Comparison of ENCODE assay signal across 15 cellular contexts in genomic region chr2:33213648-33214047, GRCh38.
DNase-seq lines count a peak whose midpoint lies in the region; TF ChIP-seq lines count a peak whose summit lies in the region.
"Had no signal": no experiment of that assay in that cellular context is flagged by ENCODE, and none has a peak within 500 bp of the region (broad histone marks: within the 10 kb centered on the region; RNA-seq: fewer than 3 reads in every experiment).

No MANE protein-coding gene starts in this region.

- H3K27ac ChIP-seq in AG04450 (ENCODE audit: low read depth, low read length) (peak overlapping the region; percentile 47), OCI-LY1 (ENCODE audit: low read depth, low read length, poor library complexity, severe bottlenecking) (peak overlapping the region; percentile 84), esophagus muscularis mucosa (replicated peaks in 1 of 4) (peak overlapping the region; percentile 25 to 64 (median 58)), sigmoid colon (peak overlapping the region in 3 of 4 donors; percentile 58 to 78 (median 78))

- no peaks in the 10 kb centered on the region for H3K9me2 ChIP-seq in OCI-LY1 (ENCODE audit: low read depth, low read length)

- intact Hi-C loops in esophagus muscularis mucosa (cut with DNase I) = no loop called here
- intact Hi-C loops in sigmoid colon (cut with DNase I) = loop anchor here (5.0 kb wide), 1 partner anchor 156 kb away; no protein-coding TSS in a partner anchor

- no peaks in the 10 kb centered on the region for H3F3A ChIP-seq in OCI-LY1 (ENCODE audit: insufficient read depth, low read length)

- 60% methylated on average over 2 of the region's 2 CpGs for WGBS in esophagus muscularis mucosa
- WGBS in sigmoid colon, 2 donors = 95 to 97% methylated on average over 2 of the region's 2 CpGs

- H3K9ac ChIP-seq in OCI-LY1 (ENCODE audit: low read length) = peak overlapping the region; percentile 0; the same call in 1 of the 2 replicates

- TF ChIP-seq CTCF in AG04450 (IDR thresholded peaks at IDR 0.05; ENCODE audit: low read depth, low read length) (no peak), OCI-LY1 (IDR thresholded peaks at IDR 0.05; ENCODE audit: low read length) (no peak), esophagus muscularis mucosa (IDR thresholded peaks at IDR 0.05) (no peak), sigmoid colon (IDR thresholded peaks at IDR 0.05) (no peak)

- H3K4me2 ChIP-seq in OCI-LY1 (ENCODE audit: low read length) = peak overlapping the region; percentile 51; the same call in 1 of the 2 replicates

- POLR2A ChIA-PET in AG04450 (lab: Yijun Ruan, JAX) = no interaction called here

- H3K4me3 ChIP-seq in AG04450 (ENCODE audit: low read depth, low read length) (no peak overlapping the region), OCI-LY1 (ENCODE audit: low read depth, low read length, poor library complexity, severe bottlenecking) (no peak overlapping the region), esophagus muscularis mucosa (no peak overlapping the region), sigmoid colon (no peak overlapping the region)

- TF ChIP-seq POLR2A in esophagus muscularis mucosa (IDR thresholded peaks at IDR 0.05; ENCODE audit: low read depth) (no peak), sigmoid colon (IDR thresholded peaks at IDR 0.05) (no peak)

- H4K20me1 ChIP-seq in OCI-LY1 (ENCODE audit: insufficient read depth, low read length) = no peaks in the 10 kb centered on the region

- H3K27me3 ChIP-seq in AG04450 (ENCODE audit: control insufficient read depth, insufficient read depth, low read length) (no peaks in the 10 kb centered on the region), OCI-LY1 (ENCODE audit: insufficient read depth, low read length) (no peaks in the 10 kb centered on the region), esophagus muscularis mucosa (no peaks in the 10 kb centered on the region), sigmoid colon (no peaks in the 10 kb centered on the region)

- TF ChIP-seq EP300 in esophagus muscularis mucosa (IDR thresholded peaks at IDR 0.05) = no peak
- no peak for TF ChIP-seq EP300 in sigmoid colon (IDR thresholded peaks at IDR 0.05)

- H2AFZ ChIP-seq in OCI-LY1 (ENCODE audit: low read length) = no peak overlapping the region

- DNase-seq in AG04450 (ENCODE audit: low read depth, low spot score) = no peak
- no peak for DNase-seq in esophagus muscularis mucosa (ENCODE audit: extremely low spot score)
- no peak for DNase-seq in sigmoid colon
- DNase-seq in activated CD4-positive, alpha-beta T cell treated with anti-CD3 and anti-CD28 coated beads for 4 hours = no peak
- no peak for DNase-seq in NOMO-1 (lab: John Stamatoyannopoulos, UW; ENCODE audit: unreplicated experiment in 2 of 2)
- DNase-seq in mesenteric fat pad (ENCODE audit: low spot score) = no peak
- no peak for DNase-seq in NCI-H524 (lab: John Stamatoyannopoulos, UW)
- DNase-seq: CD8-positive, alpha-beta T cell; DND-41; NCI-H1105 treated with DMSO at 0.1 percent for 48 hours; NCI-H187; NCI-H2171; NCI-H82; SHP77 treated with DMSO at 0.1 percent for 48 hours had no signal

- peaks cover 51% of the 10 kb centered on the region for H3K36me3 ChIP-seq in OCI-LY1 (ENCODE audit: insufficient read depth, low read length)
- H3K36me3 ChIP-seq in esophagus muscularis mucosa = peaks cover 0 to 4% (median 0%) of the 10 kb centered on the region in 4 donors
- H3K36me3 ChIP-seq in sigmoid colon = no peaks in the 10 kb centered on the region

- no peaks in the 10 kb centered on the region for H3K79me2 ChIP-seq in OCI-LY1 (ENCODE audit: insufficient read depth, low read length)

- H3K4me1 ChIP-seq in OCI-LY1 (ENCODE audit: insufficient read depth, low read length, severe bottlenecking) (peaks cover 30% of the 10 kb centered on the region), esophagus muscularis mucosa (peaks cover 45 to 88% (median 74%) of the 10 kb centered on the region in 4 donors), sigmoid colon (peaks cover 0 to 75% (median 35%) of the 10 kb centered on the region in 4 donors)

- H3K9me3 ChIP-seq in AG04450 (ENCODE audit: control insufficient read depth, insufficient read depth, low read length) (no peaks in the 10 kb centered on the region), OCI-LY1 (ENCODE audit: low read length) (no peaks in the 10 kb centered on the region), esophagus muscularis mucosa (no peaks in the 10 kb centered on the region), sigmoid colon (no peaks in the 10 kb centered on the region)

- CTCF ChIA-PET in AG04450 (lab: Charles Lee) = no interaction called here
